13 cellular contexts compared by ENCODE assay signal in the genomic region with DNA sequence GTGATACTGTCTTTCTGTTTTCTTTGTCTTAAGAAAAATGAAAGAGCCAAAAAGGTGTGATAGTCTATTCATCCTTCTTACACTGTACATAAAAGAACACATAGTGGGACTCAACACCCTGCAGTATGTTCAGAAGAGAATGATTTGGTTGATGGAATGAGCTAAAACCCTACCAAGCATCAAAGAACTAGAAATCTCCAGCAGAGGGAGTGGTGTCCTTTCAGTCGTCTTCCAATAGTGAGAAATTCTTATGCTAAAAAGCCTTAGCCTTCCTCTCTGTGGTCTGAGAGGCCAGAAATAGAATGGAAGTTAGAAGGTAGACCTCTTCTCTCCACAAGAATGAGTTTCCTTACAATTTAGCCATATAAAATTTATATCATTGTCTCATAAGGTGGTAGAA.
A peak's percentile ranks its signal among the peaks of the same experiment; 100 is the strongest.
DNase-seq lines count a peak whose midpoint lies in the region; ATAC-seq and TF ChIP-seq lines count a peak whose summit lies in the region.
"Had no signal": no experiment of that assay in that cellular context is flagged by ENCODE, and none has a peak within 500 bp of the region (broad histone marks: within the 10 kb centered on the region; RNA-seq: fewer than 3 reads in every experiment).

No MANE protein-coding gene starts in this region.

- no peak for DNase-seq in BE2C
- DNase-seq in HT-29 (ENCODE audit: low spot score), result peak; percentile 18
- peak; percentile 31 for DNase-seq in OCI-M1 (lab: John Stamatoyannopoulos, UW)
- peak; percentile 10 for DNase-seq in left kidney (ENCODE audit: low read depth, low spot score)
- no peak for DNase-seq in ecto neural progenitor cell (ENCODE audit: low spot score)
- no peak for DNase-seq in RPMI8226
- DNase-seq: activated T-cell treated with anti-CD3 and anti-CD28 coated beads, Interleukin-2, amount 50 U/mL, for 4 hours; heart right ventricle; NCI-H1930; stomach had no signal

- TF ChIP-seq CTCF in BE2C (IDR thresholded peaks at IDR 0.05; ENCODE audit: low read depth, low read length) (peak; percentile 31; the same call in 1 of the 2 replicates), gastroesophageal sphincter (IDR thresholded peaks at IDR 0.05) (no peak)

- no peak for TF ChIP-seq EP300 in gastroesophageal sphincter (IDR thresholded peaks at IDR 0.05)

- no peak overlapping the region for H3K4me3 ChIP-seq in BE2C (ENCODE audit: low read depth, low read length)
- no peak overlapping the region for H3K4me3 ChIP-seq in gastroesophageal sphincter
- H3K4me3 ChIP-seq: ascending aorta, heart right ventricle, stomach had no signal

- no peak for TF ChIP-seq POLR2A in gastroesophageal sphincter (IDR thresholded peaks at IDR 0.05)

- ATAC-seq in HG02571 (IDR thresholded peaks at IDR 0.05; ENCODE audit: unreplicated experiment) (no peak), gastroesophageal sphincter (no peak)
- ATAC-seq: activated T-cell treated with anti-CD3 and anti-CD28 coated beads, Interleukin-2, amount 50 U/mL, for 4 hours; heart right ventricle had no signal

- H3K27me3 ChIP-seq in BE2C, result no peaks in the 10 kb centered on the region
- H3K27me3 ChIP-seq in gastroesophageal sphincter, result no peaks in the 10 kb centered on the region
- H3K27me3 ChIP-seq: ascending aorta, heart right ventricle, stomach had no signal

- 0% methylated on average over 1 of the region's 1 CpG for WGBS in gastroesophageal sphincter (ENCODE audit: low coverage in 1 of 2), 2 donors

- H3K9me3 ChIP-seq in BE2C (no peaks in the 10 kb centered on the region), gastroesophageal sphincter (no peaks in the 10 kb centered on the region)
- H3K9me3 ChIP-seq: ascending aorta, heart right ventricle, stomach had no signal

- H3K36me3 ChIP-seq in BE2C, result no peaks in the 10 kb centered on the region
- no peaks in the 10 kb centered on the region for H3K36me3 ChIP-seq in gastroesophageal sphincter
- H3K36me3 ChIP-seq: ascending aorta, heart right ventricle, stomach had no signal

- H3K27ac ChIP-seq in gastroesophageal sphincter, result no peak overlapping the region
- H3K27ac ChIP-seq: ascending aorta, heart right ventricle, stomach had no signal

- H3K4me1 ChIP-seq in BE2C (no peaks in the 10 kb centered on the region), gastroesophageal sphincter (no peaks in the 10 kb centered on the region)
- H3K4me1 ChIP-seq: ascending aorta, heart right ventricle, stomach had no signal

Comparison
In these comparisons a context has a peak if more than half of its experiments do, and no peak if none do; other contexts are left out.
1. DNase-seq: peak in HT-29 (single experiment), OCI-M1 (single experiment) and left kidney (single experiment); none in BE2C (single experiment), ecto neural progenitor cell (single experiment) and RPMI8226 (single experiment).